Comparison of ENCODE assay signal across 9 cellular contexts in the genomic region with DNA sequence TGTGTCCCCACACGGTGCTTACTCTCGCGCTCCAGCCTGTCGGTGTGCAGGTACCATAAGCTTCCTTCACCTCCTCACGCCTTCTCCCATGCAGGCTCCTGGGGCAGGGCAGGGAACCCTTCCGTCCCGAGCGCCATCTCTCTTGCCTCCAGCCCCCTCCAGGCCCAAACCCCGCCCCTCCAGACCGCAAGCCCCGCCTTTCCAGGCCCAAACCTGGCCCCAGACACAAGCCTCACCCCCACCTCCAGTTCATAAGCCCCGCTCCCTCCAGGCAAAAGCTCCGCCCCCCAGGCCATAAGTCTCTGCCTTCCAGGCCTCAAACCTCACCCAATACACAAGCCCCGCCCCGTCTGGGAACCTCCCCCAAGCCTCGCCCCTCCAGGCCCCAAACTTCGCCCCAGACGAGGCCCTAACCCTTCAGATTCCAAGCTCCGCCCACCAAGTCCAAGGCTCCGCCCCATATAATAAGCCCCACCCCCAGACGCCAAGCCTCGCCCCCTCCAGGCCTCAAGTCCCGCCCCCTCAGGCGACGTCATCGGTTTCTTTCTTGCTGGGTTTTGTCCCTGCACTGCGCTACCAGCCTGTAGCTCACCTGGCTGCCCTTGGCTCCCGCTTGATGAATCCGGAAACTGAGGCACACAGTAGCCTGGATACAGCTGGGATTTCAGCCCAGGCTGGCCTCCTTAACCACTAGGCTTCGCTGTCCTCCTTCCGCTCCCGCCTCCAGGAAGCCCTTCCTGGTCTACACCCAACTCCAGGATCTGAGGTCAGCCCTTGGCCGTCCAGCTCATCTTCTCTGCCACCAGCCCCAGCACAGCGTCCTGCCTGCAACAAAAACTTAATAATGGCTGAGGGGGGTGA. TPM values are rescaled to one million over a fixed set of nuclear protein-coding genes. Genes with fewer than 3 reads are reported as not detected.
DNase-seq lines count a peak whose midpoint lies in the region; ATAC-seq, FAIRE-seq and TF ChIP-seq lines count a peak whose summit lies in the region.
"Had no signal": no experiment of that assay in that cellular context is flagged by ENCODE, and none has a peak within 500 bp of the region (broad histone marks: within the 10 kb centered on the region; RNA-seq: fewer than 3 reads in every experiment).

No MANE protein-coding gene starts in this region.

- peaks cover 6% of the 10 kb centered on the region for H3K36me3 Mint-ChIP-seq in T-helper 2 cell treated with Interferon-gamma antibody and Interleukin-4, amounts not matched to agents 5 μg/mL and 100 μg/mL, for 36 hours (ENCODE audit: low read depth)

- H3K4me2 ChIP-seq in osteoblast (ENCODE audit: insufficient read depth, low read length), result no peak overlapping the region

- H3K79me2 ChIP-seq in osteoblast (ENCODE audit: insufficient read depth, low read length), result no peaks in the 10 kb centered on the region

- no peak overlapping the region for H2AFZ ChIP-seq in osteoblast (ENCODE audit: low read length)

- H3K36me3 ChIP-seq in duodenal mucosa (ENCODE audit: control insufficient read depth in 1 of 2, insufficient read depth in 2 of 2, low read length in 2 of 2) (peaks cover 6 to 11% of the 10 kb centered on the region in 2 donors), osteoblast (ENCODE audit: insufficient read depth, low read length) (peaks cover 15% of the 10 kb centered on the region)

- no peak for FAIRE-seq in urothelium cell line (lab: Jason Lieb, UNC)
- FAIRE-seq: keratinocyte had no signal

- no peak overlapping the region for H3K9ac ChIP-seq in duodenal mucosa (ENCODE audit: low read depth in 1 of 2, low read length in 2 of 2)

- H4K20me1 ChIP-seq in osteoblast (ENCODE audit: insufficient read depth, low read length), result no peaks in the 10 kb centered on the region

- H3K27ac Mint-ChIP-seq in T-helper 2 cell treated with Interferon-gamma antibody and Interleukin-4, amounts not matched to agents 5 μg/mL and 100 μg/mL, for 36 hours, result peak overlapping the region; percentile 78

- H3K4me3 ChIP-seq in duodenal mucosa (ENCODE audit: low read depth in 1 of 2, low read length in 2 of 2), result peak overlapping the region in 1 of 2 donors; percentile 4
- no peak overlapping the region for H3K4me3 ChIP-seq in osteoblast (ENCODE audit: insufficient read depth, low read length)

- no peaks in the 10 kb centered on the region for H3K27me3 ChIP-seq in duodenal mucosa (ENCODE audit: control insufficient read depth in 1 of 2, insufficient read depth in 2 of 2, low read length in 2 of 2)
- no peaks in the 10 kb centered on the region for H3K27me3 ChIP-seq in osteoblast (ENCODE audit: insufficient read depth, low read length)

- H3K27ac ChIP-seq in duodenal mucosa (ENCODE audit: low read depth, low read length), result peak overlapping the region; percentile 58
- no peak overlapping the region for H3K27ac ChIP-seq in osteoblast (ENCODE audit: low read depth, low read length)

- ATAC-seq in HG03565 (IDR thresholded peaks at IDR 0.05; ENCODE audit: unreplicated experiment) (no peak), GM18505 (IDR thresholded peaks at IDR 0.05; ENCODE audit: unreplicated experiment) (no peak)

- peak overlapping the region; percentile 12 for H3K4me3 Mint-ChIP-seq in T-helper 2 cell treated with Interferon-gamma antibody and Interleukin-4, amounts not matched to agents 5 μg/mL and 100 μg/mL, for 36 hours

- H3K9me3 ChIP-seq in duodenal mucosa (ENCODE audit: control insufficient read depth in 1 of 2, low read length in 2 of 2) (peaks cover 0 to 7% of the 10 kb centered on the region in 2 donors), osteoblast (ENCODE audit: low read depth, low read length) (peaks cover 4% of the 10 kb centered on the region)

- peaks cover 1% of the 10 kb centered on the region for H3K27me3 Mint-ChIP-seq in T-helper 2 cell treated with Interferon-gamma antibody and Interleukin-4, amounts not matched to agents 5 μg/mL and 100 μg/mL, for 36 hours (ENCODE audit: low read depth)

- TF ChIP-seq CTCF in osteoblast (IDR thresholded peaks at IDR 0.05; ENCODE audit: extremely low read depth, low read depth, low read length), result no peak

- DNase-seq in HCEC 1CT (peak; percentile 33), osteoblast (ENCODE audit: insufficient read length, low spot score, missing footprints) (peak; percentile 93), urothelium cell line (ENCODE audit: low spot score) (no peak), HuH-7.5 (ENCODE audit: low spot score) (no peak)
- DNase-seq in T-helper 2 cell treated with Interferon-gamma antibody and Interleukin-4, amounts not matched to agents 5 μg/mL and 100 μg/mL, for 36 hours (ENCODE audit: low spot score), result no peak

- H3K4me1 Mint-ChIP-seq in T-helper 2 cell treated with Interferon-gamma antibody and Interleukin-4, amounts not matched to agents 5 μg/mL and 100 μg/mL, for 36 hours (ENCODE audit: low read depth), result peaks cover 19% of the 10 kb centered on the region

- peaks cover 21 to 24% of the 10 kb centered on the region in 2 donors for H3K4me1 ChIP-seq in duodenal mucosa (ENCODE audit: control insufficient read depth in 1 of 2, insufficient read depth in 2 of 2, low read length in 2 of 2)
- H3K4me1 ChIP-seq in osteoblast (ENCODE audit: insufficient read depth, low read length), result peaks cover 12% of the 10 kb centered on the region

- peaks cover 5% of the 10 kb centered on the region for H3K9me3 Mint-ChIP-seq in T-helper 2 cell treated with Interferon-gamma antibody and Interleukin-4, amounts not matched to agents 5 μg/mL and 100 μg/mL, for 36 hours

- TF ChIP-seq POLR2A in GM18505 (IDR thresholded peaks at IDR 0.05; ENCODE audit: borderline replicate concordance, extremely low read depth, insufficient read depth, insufficient read length), result no peak

RNA-seq across cellular contexts. Expression of gene MKNK2, which starts 16.1 kb away (rescaled TPM):
- 82.5 and 84.6 TPM in 2 replicates for total RNA-seq in osteoblast

RNA-seq across cellular contexts. Expression of gene BTBD2, which starts 19.4 kb away (rescaled TPM):
- total RNA-seq in osteoblast, result 57.5 and 57.8 TPM in 2 replicates

Comparison
In these comparisons a context has a peak if more than half of its experiments do, and no peak if none do; other contexts are left out.
1. DNase-seq: peak in HCEC 1CT (single experiment) and osteoblast (single experiment); none in T-helper 2 cell treated with Interferon-gamma antibody and Interleukin-4, amounts not matched to agents 5 μg/mL and 100 μg/mL, for 36 hours (single experiment), urothelium cell line (single experiment) and HuH-7.5 (single experiment).